In genomic region chr2:239115616-239116015, GRCh38 we compare ENCODE assay signal across 26 cellular contexts.
DNase-seq lines count a peak whose midpoint lies in the region; ATAC-seq, FAIRE-seq and TF ChIP-seq lines count a peak whose summit lies in the region.
"Had no signal": no experiment of that assay in that cellular context is flagged by ENCODE, and none has a peak within 500 bp of the region (broad histone marks: within the 10 kb centered on the region; RNA-seq: fewer than 3 reads in every experiment).

No MANE protein-coding gene starts in this region.

- peak overlapping the region in 4 of 11 experiments; percentile 30 to 70 (median 69); a peak in 3 of 22 replicates for H3K9ac ChIP-seq in BLaER1 treated with 17β-estradiol and CSF1 and Interleukin-3, amounts not matched to agents 10 nM and 100 nM
- H3K9ac ChIP-seq in neuronal stem cell (ENCODE audit: low read depth, low read length, poor library complexity) (peak overlapping the region; percentile 3), H9 (ENCODE audit: extremely low read depth, insufficient read length, low read length) (no peak overlapping the region)

- H3K4me1 Mint-ChIP-seq in Caco-2 (ENCODE audit: low read depth, unreplicated experiment) (no peaks in the 10 kb centered on the region), H9 (no peaks in the 10 kb centered on the region)

- DNase-seq in Caco-2 (no peak), bronchial epithelial cell (ENCODE audit: low read depth) (no peak), neuronal stem cell (ENCODE audit: low spot score) (no peak), NCI-H774 (lab: John Stamatoyannopoulos, UW) (no peak), H9 (no peak)
- DNase-seq: BE2C; CD4-positive, CD25-positive, alpha-beta regulatory T cell; DMS53; Kasumi-1; NCI-H1092 treated with DMSO at 0.1 percent for 48 hours; NCI-H1436; NCI-H187; NCI-H2081 treated with DMSO at 0.1 percent for 48 hours; NCI-H2171; NCI-H345; NCI-H510A treated with DMSO at 0.1 percent for 48 hours; NCI-H748 treated with DMSO at 0.1 percent for 48 hours; PC-3 had no signal

- H4K8ac ChIP-seq in neuronal stem cell (ENCODE audit: low read depth, low read length) (no peak overlapping the region), H9 (replicated peaks; ENCODE audit: insufficient read length, low read depth, low read length) (no peak overlapping the region)

- H3K9me3 ChIP-seq in BLaER1 treated with 17β-estradiol and CSF1 and Interleukin-3, amounts not matched to agents 10 nM and 100 nM (replicated peaks in 1 of 11): no peaks in the 10 kb centered on the region
- H3K9me3 ChIP-seq in Caco-2 (no peaks in the 10 kb centered on the region), neuronal stem cell (replicated peaks in 1 of 2; ENCODE audit: control insufficient read depth in 2 of 2, insufficient read depth in 1 of 2, low read depth in 1 of 2, low read length in 2 of 2) (no peaks in the 10 kb centered on the region), H9 (ENCODE audit: control insufficient read depth, low read depth, low read length) (no peaks in the 10 kb centered on the region)
- H3K9me3 ChIP-seq: BE2C, SJSA1 had no signal

- no peaks in the 10 kb centered on the region for H3K36me3 Mint-ChIP-seq in Caco-2 (ENCODE audit: insufficient read depth, unreplicated experiment)
- H3K36me3 Mint-ChIP-seq in H9 (ENCODE audit: insufficient read depth in 1 of 3, low read depth in 3 of 3): no peaks in the 10 kb centered on the region; a peak in 1 of 7 replicates

- intact Hi-C loops in Caco-2 (cut with micrococcal nuclease; ENCODE audit: unreplicated experiment): no loop called here

- no peak overlapping the region for H2BK120ac ChIP-seq in neuronal stem cell (ENCODE audit: low read depth, low read length)
- H2BK120ac ChIP-seq in H9 (ENCODE audit: low read depth, low read length, poor library complexity, severe bottlenecking): no peak overlapping the region

- no peak overlapping the region for H3K56ac ChIP-seq in H9 (ENCODE audit: insufficient read length, low read depth, low read length)

- H4K20me1 ChIP-seq in BLaER1 treated with 17β-estradiol and CSF1 and Interleukin-3, amounts not matched to agents 10 nM and 100 nM: peaks cover 0 to 75% (median 9%) of the 10 kb centered on the region in 11 experiments; a peak in 10 of 22 replicates
- H4K20me1 ChIP-seq in H9 (ENCODE audit: control insufficient read depth, insufficient read depth, insufficient read length): no peaks in the 10 kb centered on the region

- H3K23ac ChIP-seq in neuronal stem cell (ENCODE audit: low read depth, low read length, poor library complexity) (peak overlapping the region; percentile 52), H9 (ENCODE audit: insufficient read length, low read depth, low read length) (no peak overlapping the region)

- no TSS peak for BruUV-seq in Caco-2 (replicated peaks; lab: Mats Ljungman, UMichigan)

- H3K9me3 Mint-ChIP-seq in Caco-2 (ENCODE audit: unreplicated experiment) (no peaks in the 10 kb centered on the region), H9 (no peaks in the 10 kb centered on the region; a peak in 1 of 5 replicates)
- H3K9me3 Mint-ChIP-seq: CD4-positive, CD25-positive, alpha-beta regulatory T cell had no signal

- no peaks in the 10 kb centered on the region for H3K23me2 ChIP-seq in H9 (ENCODE audit: insufficient read length, low read depth, low read length, poor library complexity, severe bottlenecking)

- WGBS in neuronal stem cell (ENCODE audit: extremely low coverage in 2 of 2, insufficient read length in 2 of 2, insufficient replicate concordance in 1 of 2), 2 donors: no CpG with 5 or more reads among the region's 9 CpGs
- no CpG with 5 or more reads among the region's 9 CpGs for WGBS in H9 (ENCODE audit: extremely low coverage, insufficient read length, low lambda C conversion rate)

- no peak overlapping the region for H4K5ac ChIP-seq in H9 (ENCODE audit: insufficient read length, low read depth, low read length)

- H3K14ac ChIP-seq in neuronal stem cell (ENCODE audit: low read length): no peak overlapping the region
- no peak overlapping the region; the same call in 1 of the 2 replicates for H3K14ac ChIP-seq in H9 (ENCODE audit: insufficient read depth, low read length)

- TF ChIP-seq CTCF in Caco-2 (IDR thresholded peaks at IDR 0.05; ENCODE audit: insufficient read depth in 1 of 2, low read depth in 1 of 2, low read length in 1 of 2, severe bottlenecking in 1 of 2, unreplicated experiment in 1 of 2): no peak
- TF ChIP-seq CTCF in bronchial epithelial cell (IDR thresholded peaks at IDR 0.05; ENCODE audit: insufficient read depth, low read length, severe bottlenecking): no peak
- TF ChIP-seq CTCF in H9 (conservative IDR thresholded peaks at IDR 0.05): no peak

- POLR2A ChIA-PET in Caco-2 (lab: Charles Lee): no interaction called here

- H3K4me2 ChIP-seq in BLaER1 treated with 17β-estradiol and CSF1 and Interleukin-3, amounts not matched to agents 10 nM and 100 nM: peak overlapping the region; percentile 85 to 100 (median 98)
- no peak overlapping the region for H3K4me2 ChIP-seq in neuronal stem cell (ENCODE audit: insufficient read depth, low read length, poor library complexity, severe bottlenecking)
- H3K4me2 ChIP-seq in H9 (ENCODE audit: insufficient read depth, insufficient read length, low read length): no peak overlapping the region

- H3K79me1 ChIP-seq in neuronal stem cell (ENCODE audit: low read depth, low read length) (peaks cover 4% of the 10 kb centered on the region), H9 (ENCODE audit: insufficient read depth, low read depth, low read length, poor library complexity, severe bottlenecking) (no peaks in the 10 kb centered on the region)

- CTCF ChIA-PET in Caco-2 (lab: Charles Lee): no interaction called here

- H3T11ph ChIP-seq in H9 (ENCODE audit: low read length): no peak overlapping the region

- H3K79me2 ChIP-seq in H9 (ENCODE audit: insufficient read depth, low read length): no peaks in the 10 kb centered on the region

- H3K27ac Mint-ChIP-seq in Caco-2 (ENCODE audit: unreplicated experiment) (no peak overlapping the region), H9 (peak overlapping the region in 1 of 3 experiments; percentile 39; a peak in 1 of 7 replicates)

- H4K91ac ChIP-seq in neuronal stem cell (ENCODE audit: low read depth, low read length, poor library complexity) (no peak overlapping the region), H9 (ENCODE audit: insufficient read length, low read depth, low read length) (no peak overlapping the region)

- H3K27me3 ChIP-seq in BLaER1 treated with 17β-estradiol and CSF1 and Interleukin-3, amounts not matched to agents 10 nM and 100 nM: peaks cover 0 to 11% (median 0%) of the 10 kb centered on the region in 11 experiments; a peak in 3 of 22 replicates
- H3K27me3 ChIP-seq in Caco-2 (replicated peaks; ENCODE audit: control insufficient read depth, insufficient read depth, low read length) (no peaks in the 10 kb centered on the region), bronchial epithelial cell (ENCODE audit: control insufficient read depth, insufficient read depth, low read length) (no peaks in the 10 kb centered on the region), neuronal stem cell (ENCODE audit: control insufficient read depth in 3 of 3, insufficient read depth in 3 of 3, low read depth in 1 of 3, low read length in 3 of 3) (no peaks in the 10 kb centered on the region), H9 (ENCODE audit: insufficient read depth, low read length) (no peaks in the 10 kb centered on the region)
- H3K27me3 ChIP-seq: BE2C, SJSA1 had no signal

- H3K18ac ChIP-seq in neuronal stem cell (ENCODE audit: low read length) (no peak overlapping the region), H9 (ENCODE audit: insufficient read length, low read depth, low read length) (no peak overlapping the region)

- no peaks in the 10 kb centered on the region for H3K27me3 Mint-ChIP-seq in Caco-2 (ENCODE audit: insufficient read depth, unreplicated experiment)
- H3K27me3 Mint-ChIP-seq in H9 (ENCODE audit: low read depth): no peaks in the 10 kb centered on the region
- H3K27me3 Mint-ChIP-seq: CD4-positive, CD25-positive, alpha-beta regulatory T cell had no signal

- H3K27ac ChIP-seq in BLaER1 treated with 17β-estradiol and CSF1 and Interleukin-3, amounts not matched to agents 10 nM and 100 nM: peak overlapping the region in 5 of 11 experiments; percentile 65 to 99 (median 78); a peak in 7 of 22 replicates
- H3K27ac ChIP-seq in neuronal stem cell (replicated peaks; ENCODE audit: low read length) (no peak overlapping the region), H9 (ENCODE audit: insufficient read length, low read depth, low read length) (no peak overlapping the region)
- H3K27ac ChIP-seq: SJSA1 had no signal

- H3K4ac ChIP-seq in neuronal stem cell (ENCODE audit: low read length): no peak overlapping the region
- H3K4ac ChIP-seq in H9 (ENCODE audit: low read depth, low read length): no peak overlapping the region

- no peak overlapping the region for H2BK20ac ChIP-seq in H9 (ENCODE audit: low read depth, low read length, poor library complexity, severe bottlenecking)

- H2BK5ac ChIP-seq in neuronal stem cell (ENCODE audit: low read length) (peak overlapping the region; percentile 15), H9 (ENCODE audit: insufficient read length, low read length) (no peak overlapping the region)

- H3K36me3 ChIP-seq in BLaER1 treated with 17β-estradiol and CSF1 and Interleukin-3, amounts not matched to agents 10 nM and 100 nM: peaks cover 13 to 28% (median 18%) of the 10 kb centered on the region in 11 experiments; a peak in 21 of 22 replicates
- H3K36me3 ChIP-seq in Caco-2 (ENCODE audit: control insufficient read depth, insufficient read depth, low read length) (no peaks in the 10 kb centered on the region), bronchial epithelial cell (ENCODE audit: control insufficient read depth, insufficient read depth, low read length) (no peaks in the 10 kb centered on the region), neuronal stem cell (replicated peaks in 1 of 2; ENCODE audit: control insufficient read depth in 2 of 2, insufficient read depth in 2 of 2, low read length in 2 of 2) (peaks cover 4 to 35% of the 10 kb centered on the region in 2 donors)

- ATAC-seq in HG02623 (IDR thresholded peaks at IDR 0.05; ENCODE audit: unreplicated experiment): no peak
- ATAC-seq: K562, PC-3, Right ventricle myocardium inferior had no signal

- no peak overlapping the region for H2AK5ac ChIP-seq in neuronal stem cell (ENCODE audit: low read depth, low read length)
- H2AK5ac ChIP-seq in H9 (ENCODE audit: insufficient read length, low read length): no peak overlapping the region

- peak; percentile 68 for FAIRE-seq in bronchial epithelial cell (lab: Jason Lieb, UNC)
- FAIRE-seq: GM18507, H54, HTR-8/SVneo, K562 had no signal

- H2BK12ac ChIP-seq in neuronal stem cell (ENCODE audit: low read length) (no peak overlapping the region), H9 (ENCODE audit: insufficient read length, low read depth, low read length) (no peak overlapping the region)

- peak overlapping the region; percentile 15 for H3K4me3 Mint-ChIP-seq in Caco-2 (ENCODE audit: unreplicated experiment)
- no peak overlapping the region for H3K4me3 Mint-ChIP-seq in H9

- H2AFZ ChIP-seq in neuronal stem cell (ENCODE audit: low read length) (no peak overlapping the region), H9 (ENCODE audit: low read length) (no peak overlapping the region)

- H3K4me3 ChIP-seq in BLaER1 treated with 17β-estradiol and CSF1 and Interleukin-3, amounts not matched to agents 10 nM and 100 nM: peak overlapping the region in 2 of 10 experiments; percentile 69 to 74; a peak in 2 of 20 replicates
- H3K4me3 ChIP-seq in Caco-2 (ENCODE audit: low read depth, low read length): no peak overlapping the region
- H3K4me3 ChIP-seq in bronchial epithelial cell (ENCODE audit: low read depth, low read length): no peak overlapping the region
- no peak overlapping the region for H3K4me3 ChIP-seq in neuronal stem cell (ENCODE audit: low read length in 2 of 2)
- H3K4me3 ChIP-seq: K562, SJSA1 had no signal

- H3K4me1 ChIP-seq in BLaER1 treated with 17β-estradiol and CSF1 and Interleukin-3, amounts not matched to agents 10 nM and 100 nM: peaks cover 81 to 100% (median 98%) of the 10 kb centered on the region in 10 experiments
- H3K4me1 ChIP-seq in Caco-2: no peaks in the 10 kb centered on the region
- peaks cover 0 to 5% of the 10 kb centered on the region in 2 donors for H3K4me1 ChIP-seq in neuronal stem cell (ENCODE audit: control insufficient read depth in 2 of 2, insufficient read depth in 1 of 2, low read depth in 1 of 2, low read length in 2 of 2)
- no peaks in the 10 kb centered on the region for H3K4me1 ChIP-seq in H9 (ENCODE audit: insufficient read depth, low read length)

- H2BK15ac ChIP-seq in neuronal stem cell (ENCODE audit: low read length) (no peak overlapping the region), H9 (ENCODE audit: low read depth, low read length) (no peak overlapping the region)

Comparison
In these comparisons a context has a peak if more than half of its experiments do, and no peak if none do; other contexts are left out.
1. H3K4me2 ChIP-seq: peak in BLaER1 treated with 17β-estradiol and CSF1 and Interleukin-3, amounts not matched to agents 10 nM and 100 nM (11 of 11); none in neuronal stem cell (single experiment) and H9 (single experiment).